ENCODE assay signal across 9 cellular contexts in the genomic region with DNA sequence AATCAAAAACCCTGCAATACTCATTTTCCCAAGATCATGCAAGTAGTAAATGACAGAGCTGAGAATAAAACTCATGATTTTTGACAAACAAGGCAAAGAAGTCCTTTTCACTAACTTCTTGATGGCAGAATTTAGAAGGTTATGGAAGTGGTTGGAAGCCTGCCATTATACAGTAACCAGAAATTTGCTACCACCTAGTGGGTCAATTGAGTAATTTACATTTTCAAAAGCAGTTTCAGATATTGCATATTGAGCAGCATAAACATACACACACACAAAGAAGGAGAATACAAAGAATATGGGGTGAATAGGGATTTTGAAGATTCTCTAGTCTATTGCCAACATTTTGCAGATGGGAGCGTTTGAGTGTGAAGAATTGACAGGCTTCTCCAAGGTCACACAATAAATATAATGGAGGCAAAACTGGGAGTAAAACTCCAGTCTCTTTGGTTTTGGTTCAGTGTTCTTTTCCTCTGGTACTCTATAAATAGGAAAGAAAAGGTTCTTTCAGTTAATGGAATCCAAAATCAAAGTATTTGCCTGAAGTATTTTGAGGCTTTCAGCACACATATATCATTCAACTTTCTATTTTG.
A peak's percentile ranks its signal among the peaks of the same experiment; 100 is the strongest.
DNase-seq lines count a peak whose midpoint lies in the region; ATAC-seq, FAIRE-seq and TF ChIP-seq lines count a peak whose summit lies in the region.
"Had no signal": no experiment of that assay in that cellular context is flagged by ENCODE, and none has a peak within 500 bp of the region (broad histone marks: within the 10 kb centered on the region; RNA-seq: fewer than 3 reads in every experiment).

No MANE protein-coding gene starts in this region.

- TF ChIP-seq POLR2A in HCT116 (IDR thresholded peaks at IDR 0.05; ENCODE audit: borderline replicate concordance, extremely low read depth, insufficient read depth, insufficient read length) (no peak), upper lobe of left lung (IDR thresholded peaks at IDR 0.05) (no peak)

- TF ChIP-seq RAD21 in HCT116 (IDR thresholded peaks at IDR 0.05; ENCODE audit: low read depth): peak; percentile 71

- no peak overlapping the region for H3K4me3 ChIP-seq in HCT116 (replicated peaks in 1 of 2; ENCODE audit: low read depth in 1 of 2, low read length in 2 of 2)
- H3K4me3 ChIP-seq in upper lobe of left lung: no peak overlapping the region
- H3K4me3 ChIP-seq: BLaER1 treated with 17β-estradiol and CSF1 and Interleukin-3, amounts not matched to agents 10 nM and 100 nM had no signal

- H3K27me3 ChIP-seq in HCT116 (ENCODE audit: insufficient read depth, low read length) (no peaks in the 10 kb centered on the region), upper lobe of left lung (no peaks in the 10 kb centered on the region)
- H3K27me3 ChIP-seq: BLaER1 treated with 17β-estradiol and CSF1 and Interleukin-3, amounts not matched to agents 10 nM and 100 nM had no signal

- RAD21 ChIA-PET in HCT116 (lab: Charles Lee; ENCODE audit: low non-redundant PET in 1 of 2, low total read pairs in 2 of 2, uncharacterized antibody in 2 of 2, unreplicated experiment in 2 of 2): no interaction called here

- no peak overlapping the region for H3K27ac ChIP-seq in HCT116 (ENCODE audit: low read depth, low read length)
- H3K27ac ChIP-seq in upper lobe of left lung: no peak overlapping the region
- H3K27ac ChIP-seq: BLaER1 treated with 17β-estradiol and CSF1 and Interleukin-3, amounts not matched to agents 10 nM and 100 nM had no signal

- CTCF ChIA-PET in HCT116 (lab: Charles Lee): no interaction called here

- POLR2A ChIA-PET in HCT116 (lab: Charles Lee): no interaction called here

- no peaks in the 10 kb centered on the region for H3K9me2 ChIP-seq in HCT116 (ENCODE audit: insufficient read depth)

- H3K79me2 ChIP-seq in HCT116 (ENCODE audit: insufficient read depth, low read length): no peaks in the 10 kb centered on the region

- no peak overlapping the region for H3K9ac ChIP-seq in HCT116 (ENCODE audit: low read length)
- H3K9ac ChIP-seq: BLaER1 treated with 17β-estradiol and CSF1 and Interleukin-3, amounts not matched to agents 10 nM and 100 nM had no signal

- no peak overlapping the region for H2AFZ ChIP-seq in HCT116 (ENCODE audit: low read depth, low read length, poor library complexity, severe bottlenecking)

- BruUV-seq in HCT116 (replicated peaks; lab: Mats Ljungman, UMichigan): no TSS peak

- TF ChIP-seq EP300 in upper lobe of left lung (IDR thresholded peaks at IDR 0.05): no peak

- WGBS in upper lobe of left lung, 2 donors: 22 to 45% methylated on average over 1 of the region's 1 CpG

- H3K4me2 ChIP-seq in HCT116 (ENCODE audit: low read length): no peak overlapping the region
- H3K4me2 ChIP-seq: BLaER1 treated with 17β-estradiol and CSF1 and Interleukin-3, amounts not matched to agents 10 nM and 100 nM had no signal

- ATAC-seq in HCT116 (peak; percentile 44; the same call in 1 of the 2 replicates), upper lobe of left lung (ENCODE audit: low FRiP score in 2 of 2) (peak in 1 of 2 donors; percentile 66), HG03025 (IDR thresholded peaks at IDR 0.05; ENCODE audit: low FRiP score, unreplicated experiment) (no peak)

- no peaks in the 10 kb centered on the region for H3K9me3 ChIP-seq in HCT116 (ENCODE audit: control insufficient read depth in 1 of 2, insufficient read depth in 1 of 2, low read depth in 1 of 2, low read length in 2 of 2)
- no peaks in the 10 kb centered on the region for H3K9me3 ChIP-seq in upper lobe of left lung

- DNase-seq in NCI-H1436 (lab: John Stamatoyannopoulos, UW) (peak; percentile 4), NCI-H1436 treated with DMSO at 0.1 percent for 48 hours (lab: John Stamatoyannopoulos, UW) (no peak), HCT116 (ENCODE audit: low read depth, low spot score) (peak; percentile 16), NCI-H1105 treated with DMSO at 0.1 percent for 48 hours (lab: John Stamatoyannopoulos, UW) (peak; percentile 43), amniotic epithelial cell (ENCODE audit: low read depth) (peak; percentile 60), upper lobe of left lung (no peak)

- TF ChIP-seq CTCF in HCT116 (IDR thresholded peaks at IDR 0.05 in 2 of 3, conservative IDR thresholded peaks at IDR 0.05 in 1 of 3; ENCODE audit: borderline replicate concordance in 1 of 3, insufficient read depth in 1 of 3, low read depth in 2 of 3, low read length in 2 of 3) (peak; percentile 43 to 71 (median 47); a peak in 5 of 6 replicates), upper lobe of left lung (IDR thresholded peaks at IDR 0.05) (peak; percentile 41 to 74 (median 58))

- intact Hi-C loops in HCT116 (cut with micrococcal nuclease): loop anchor here (1.0 to 5.0 kb wide), 6 partner anchors 443 to 1112 kb away; no protein-coding TSS in a partner anchor

- H4K20me1 ChIP-seq in HCT116 (ENCODE audit: insufficient read depth): no peaks in the 10 kb centered on the region
- H4K20me1 ChIP-seq: BLaER1 treated with 17β-estradiol and CSF1 and Interleukin-3, amounts not matched to agents 10 nM and 100 nM had no signal

- H3K4me1 ChIP-seq in HCT116 (ENCODE audit: control insufficient read depth in 1 of 2, insufficient read depth in 2 of 2, low read length in 2 of 2) (no peaks in the 10 kb centered on the region), upper lobe of left lung (no peaks in the 10 kb centered on the region)
- H3K4me1 ChIP-seq: BLaER1 treated with 17β-estradiol and CSF1 and Interleukin-3, amounts not matched to agents 10 nM and 100 nM had no signal

- no peaks in the 10 kb centered on the region for H3K36me3 ChIP-seq in HCT116 (ENCODE audit: control insufficient read depth in 1 of 2, insufficient read depth in 2 of 2, low read length in 2 of 2)
- H3K36me3 ChIP-seq in upper lobe of left lung: no peaks in the 10 kb centered on the region
- H3K36me3 ChIP-seq: BLaER1 treated with 17β-estradiol and CSF1 and Interleukin-3, amounts not matched to agents 10 nM and 100 nM had no signal

- peak; percentile 98 for FAIRE-seq in islet of Langerhans (lab: Jason Lieb, UNC)

TF ChIP-seq in HCT116, 20 proteins besides CTCF, POLR2A, EP300 and RAD21:
- no peak for TF ChIP-seq YY1 (IDR thresholded peaks at IDR 0.05; ENCODE audit: extremely low read depth, insufficient replicate concordance, low read depth, low read length)
- no peak for TF ChIP-seq SP1 (IDR thresholded peaks at IDR 0.05; ENCODE audit: low read depth)
- TF ChIP-seq ATF3 (IDR thresholded peaks at IDR 0.05): no peak
- no peak for TF ChIP-seq EGR1 (IDR thresholded peaks at IDR 0.05; ENCODE audit: low read depth)
- no peak for TF ChIP-seq POLR2AphosphoS5 (IDR thresholded peaks at IDR 0.05; ENCODE audit: low read depth, low read length)
- no peak for TF ChIP-seq SRF (IDR thresholded peaks at IDR 0.05; ENCODE audit: low read depth)
- TF ChIP-seq SIN3A (IDR thresholded peaks at IDR 0.05; ENCODE audit: low read depth): no peak
- TF ChIP-seq TCF7L2 (IDR thresholded peaks at IDR 0.05; ENCODE audit: borderline replicate concordance, extremely low read depth, insufficient read depth, insufficient read length): no peak
- TF ChIP-seq, protein P1, sequence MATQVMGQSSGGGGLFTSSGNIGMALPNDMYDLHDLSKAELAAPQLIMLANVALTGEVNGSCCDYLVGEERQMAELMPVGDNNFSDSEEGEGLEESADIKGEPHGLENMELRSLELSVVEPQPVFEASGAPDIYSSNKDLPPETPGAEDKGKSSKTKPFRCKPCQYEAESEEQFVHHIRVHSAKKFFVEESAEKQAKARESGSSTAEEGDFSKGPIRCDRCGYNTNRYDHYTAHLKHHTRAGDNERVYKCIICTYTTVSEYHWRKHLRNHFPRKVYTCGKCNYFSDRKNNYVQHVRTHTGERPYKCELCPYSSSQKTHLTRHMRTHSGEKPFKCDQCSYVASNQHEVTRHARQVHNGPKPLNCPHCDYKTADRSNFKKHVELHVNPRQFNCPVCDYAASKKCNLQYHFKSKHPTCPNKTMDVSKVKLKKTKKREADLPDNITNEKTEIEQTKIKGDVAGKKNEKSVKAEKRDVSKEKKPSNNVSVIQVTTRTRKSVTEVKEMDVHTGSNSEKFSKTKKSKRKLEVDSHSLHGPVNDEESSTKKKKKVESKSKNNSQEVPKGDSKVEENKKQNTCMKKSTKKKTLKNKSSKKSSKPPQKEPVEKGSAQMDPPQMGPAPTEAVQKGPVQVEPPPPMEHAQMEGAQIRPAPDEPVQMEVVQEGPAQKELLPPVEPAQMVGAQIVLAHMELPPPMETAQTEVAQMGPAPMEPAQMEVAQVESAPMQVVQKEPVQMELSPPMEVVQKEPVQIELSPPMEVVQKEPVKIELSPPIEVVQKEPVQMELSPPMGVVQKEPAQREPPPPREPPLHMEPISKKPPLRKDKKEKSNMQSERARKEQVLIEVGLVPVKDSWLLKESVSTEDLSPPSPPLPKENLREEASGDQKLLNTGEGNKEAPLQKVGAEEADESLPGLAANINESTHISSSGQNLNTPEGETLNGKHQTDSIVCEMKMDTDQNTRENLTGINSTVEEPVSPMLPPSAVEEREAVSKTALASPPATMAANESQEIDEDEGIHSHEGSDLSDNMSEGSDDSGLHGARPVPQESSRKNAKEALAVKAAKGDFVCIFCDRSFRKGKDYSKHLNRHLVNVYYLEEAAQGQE (IDR thresholded peaks at IDR 0.05; ENCODE audit: low read depth): no peak
- TF ChIP-seq ELF1 (IDR thresholded peaks at IDR 0.05; ENCODE audit: borderline replicate concordance, low read depth): no peak

Comparison
In these comparisons a context has a peak if more than half of its experiments do, and no peak if none do; other contexts are left out.
1. DNase-seq: peak in NCI-H1436 (single experiment), HCT116 (single experiment), NCI-H1105 treated with DMSO at 0.1 percent for 48 hours (single experiment) and amniotic epithelial cell (single experiment); none in NCI-H1436 treated with DMSO at 0.1 percent for 48 hours (single experiment) and upper lobe of left lung (0 of 2).